ENCODE assay signal across 8 cellular contexts in the genomic region with DNA sequence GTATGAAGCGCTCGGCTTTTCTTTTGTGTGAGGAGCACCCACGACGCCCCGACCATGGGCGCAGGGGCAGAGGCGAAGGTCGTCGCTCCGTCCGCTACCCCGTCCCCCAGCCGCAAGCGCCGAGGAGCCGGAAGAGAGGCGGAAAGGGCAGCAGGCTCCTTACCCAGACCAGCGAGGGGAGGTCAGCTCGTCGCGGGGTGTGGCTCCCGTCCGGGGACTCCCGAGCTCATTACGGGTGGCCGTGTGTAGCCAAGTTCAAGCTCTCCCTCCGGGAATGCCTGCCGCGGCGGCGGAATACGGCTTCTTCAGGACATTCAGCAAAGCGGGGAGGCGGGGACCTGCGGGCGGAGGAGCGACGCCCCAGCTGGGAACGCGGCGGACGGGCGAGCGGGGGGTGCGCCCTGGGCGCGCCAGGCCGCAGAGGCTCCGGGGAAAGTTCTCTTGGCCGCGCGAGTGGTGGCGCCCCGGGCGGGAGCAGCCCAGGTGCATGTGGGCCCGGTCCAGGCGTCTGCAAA. TPM values are rescaled to one million over a fixed set of nuclear protein-coding genes. Genes with fewer than 3 reads are reported as not detected.
DNase-seq lines count a peak whose midpoint lies in the region; ATAC-seq and TF ChIP-seq lines count a peak whose summit lies in the region.

No MANE protein-coding gene starts in this region.

- H3K9ac ChIP-seq in HUES48 (ENCODE audit: low read depth, low read length): no peak overlapping the region

- H3K27ac Mint-ChIP-seq in activated CD4-positive, alpha-beta memory T cell treated with anti-CD3 and anti-CD28 coated beads, Interleukin-2, amount 10 ng/mL, durations not matched to agents 7 days and 5 days: no peak overlapping the region

- H3K9me3 Mint-ChIP-seq in activated CD4-positive, alpha-beta memory T cell treated with anti-CD3 and anti-CD28 coated beads, Interleukin-2, amount 10 ng/mL, durations not matched to agents 7 days and 5 days: no peaks in the 10 kb centered on the region

- peaks cover 11% of the 10 kb centered on the region for H3K4me1 Mint-ChIP-seq in activated CD4-positive, alpha-beta memory T cell treated with anti-CD3 and anti-CD28 coated beads, Interleukin-2, amount 10 ng/mL, durations not matched to agents 7 days and 5 days

- peaks cover 8% of the 10 kb centered on the region for H3K4me1 ChIP-seq in HUES48 (ENCODE audit: control insufficient read depth, insufficient read depth, low read length)

- peak overlapping the region; percentile 78 for H3K4me3 ChIP-seq in HUES48 (ENCODE audit: low read depth, low read length)

- peaks cover 54% of the 10 kb centered on the region for H3K27me3 ChIP-seq in HUES48 (ENCODE audit: control insufficient read depth, insufficient read depth, low read length)

- no peaks in the 10 kb centered on the region for H3K9me3 ChIP-seq in HUES48 (ENCODE audit: control insufficient read depth, insufficient read depth, low read length)

- CTCF ChIA-PET in activated CD4-positive, alpha-beta memory T cell treated with anti-CD3 and anti-CD28 coated beads, Interleukin-2, amount 10 ng/mL, durations not matched to agents 7 days and 5 days (lab: Charles Lee): interaction anchor here (1.4 to 2.9 kb wide), 5 partner anchors 10 to 259 kb away, joined by 3 to 55 read pairs (median 8); no protein-coding TSS in a partner anchor

- no peak for TF ChIP-seq CTCF in omental fat pad (IDR thresholded peaks at IDR 0.05)

- H3K36me3 Mint-ChIP-seq in activated CD4-positive, alpha-beta memory T cell treated with anti-CD3 and anti-CD28 coated beads, Interleukin-2, amount 10 ng/mL, durations not matched to agents 7 days and 5 days (ENCODE audit: low read depth): no peaks in the 10 kb centered on the region

- H3K27ac ChIP-seq in HUES48 (ENCODE audit: low read depth, low read length): no peak overlapping the region

- H3K27me3 Mint-ChIP-seq in activated CD4-positive, alpha-beta memory T cell treated with anti-CD3 and anti-CD28 coated beads, Interleukin-2, amount 10 ng/mL, durations not matched to agents 7 days and 5 days: peaks cover 56% of the 10 kb centered on the region

- peak overlapping the region; percentile 72 for H3K4me3 Mint-ChIP-seq in activated CD4-positive, alpha-beta memory T cell treated with anti-CD3 and anti-CD28 coated beads, Interleukin-2, amount 10 ng/mL, durations not matched to agents 7 days and 5 days

- DNase-seq in NCI-H748 (lab: John Stamatoyannopoulos, UW; ENCODE audit: unreplicated experiment): peak; percentile 61
- no peak for DNase-seq in NCI-H748 treated with DMSO at 0.1 percent for 48 hours (lab: John Stamatoyannopoulos, UW)
- peak; percentile 19 for DNase-seq in activated CD4-positive, alpha-beta memory T cell treated with anti-CD3 and anti-CD28 coated beads, Interleukin-2, amount 10 ng/mL, durations not matched to agents 7 days and 5 days
- DNase-seq in globus pallidus (ENCODE audit: low spot score): peak; percentile 31
- no peak for DNase-seq in omental fat pad (ENCODE audit: low spot score)
- no peak for DNase-seq in mesenteric fat pad (ENCODE audit: low spot score)

- POLR2A ChIA-PET in activated CD4-positive, alpha-beta memory T cell treated with anti-CD3 and anti-CD28 coated beads, Interleukin-2, amount 10 ng/mL, durations not matched to agents 7 days and 5 days (lab: Charles Lee): interaction anchor here (2.4 kb wide), 1 partner anchor 259 kb away, joined by 13 read pairs; no protein-coding TSS in a partner anchor

- no peaks in the 10 kb centered on the region for H3K36me3 ChIP-seq in HUES48 (ENCODE audit: control insufficient read depth, insufficient read depth, low read length)

- ATAC-seq in GM21576 (IDR thresholded peaks at IDR 0.05; ENCODE audit: unreplicated experiment) (peak; percentile 21), omental fat pad (ENCODE audit: low FRiP score) (peak; percentile 75)

RNA-seq across cellular contexts. Expression of a gene that starts 0.6 kb away (rescaled TPM):
- 1 to 10 TPM; 2.3 to 3.3 TPM for total RNA-seq in activated CD4-positive, alpha-beta memory T cell treated with anti-CD3 and anti-CD28 coated beads, Interleukin-2, amount 10 ng/mL, durations not matched to agents 7 days and 5 days
- total RNA-seq in omental fat pad (10 to 100 TPM; 17.8 to 64.3 (median 22.0) TPM), mesenteric fat pad (30.2 TPM)

Comparison
In these comparisons a context has a peak if more than half of its experiments do, and no peak if none do; other contexts are left out.
1. DNase-seq: peak in NCI-H748 (single experiment), activated CD4-positive, alpha-beta memory T cell treated with anti-CD3 and anti-CD28 coated beads, Interleukin-2, amount 10 ng/mL, durations not matched to agents 7 days and 5 days (single experiment) and globus pallidus (single experiment); none in NCI-H748 treated with DMSO at 0.1 percent for 48 hours (single experiment), omental fat pad (single experiment) and mesenteric fat pad (single experiment).